8 cellular contexts compared by ENCODE assay signal in the genomic region with DNA sequence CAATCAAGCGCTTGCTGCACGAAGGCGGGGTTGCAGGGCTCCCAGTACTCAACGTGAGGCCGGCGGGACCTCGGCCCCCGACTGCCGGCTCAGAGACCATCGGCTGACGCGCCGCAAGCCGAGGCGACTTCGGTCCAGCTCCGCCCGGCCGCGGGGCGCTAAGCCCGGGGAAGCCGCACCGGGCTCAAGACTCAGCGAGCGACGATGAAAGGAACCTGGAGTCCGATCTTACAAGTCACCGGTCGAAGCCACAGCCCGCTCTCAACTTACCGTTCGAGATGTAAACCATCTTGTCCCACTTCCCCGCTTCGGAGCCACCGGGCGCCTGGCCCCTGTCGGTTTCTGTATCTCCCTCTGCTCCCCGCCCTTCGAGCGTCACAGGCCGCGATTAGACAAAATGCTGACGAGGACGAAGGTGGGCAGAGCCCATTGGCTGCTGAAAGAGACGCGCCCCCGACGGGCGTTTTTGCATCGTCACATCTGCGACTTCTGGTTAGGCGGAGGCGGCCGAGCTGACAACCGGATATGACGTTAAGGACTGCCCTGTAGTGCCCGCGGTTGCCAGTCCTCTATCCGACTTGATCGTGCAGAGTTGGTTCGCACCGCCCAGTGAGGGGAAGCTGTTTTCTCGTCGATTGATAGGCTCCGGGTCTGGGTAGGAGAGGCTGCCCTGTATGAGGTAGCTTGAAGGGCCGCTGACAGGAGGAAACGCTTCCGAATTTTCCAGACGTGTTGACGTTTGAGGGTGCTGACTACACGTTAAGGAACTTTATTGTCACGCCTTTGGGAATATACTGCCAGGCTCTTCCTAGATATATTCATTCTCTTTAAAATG. TPM values are rescaled to one million over a fixed set of nuclear protein-coding genes. Genes with fewer than 3 reads are reported as not detected.
A peak's percentile ranks its signal among the peaks of the same experiment; 100 is the strongest.
DNase-seq lines count a peak whose midpoint lies in the region; ATAC-seq, FAIRE-seq and TF ChIP-seq lines count a peak whose summit lies in the region.

A gene (minus strand): TSS at position 360 of the 835 bp plus-strand sequence.

- peak within 1 kb of the TSS; percentile 93 for H3K4me2 ChIP-seq in OCI-LY3 (ENCODE audit: low read length)

- H3K27ac Mint-ChIP-seq in Calu3 (ENCODE audit: unreplicated experiment): peak within 1 kb of the TSS; percentile 99

- H3K27me3 ChIP-seq in OCI-LY3 (ENCODE audit: low read depth, low read length): no peaks in the 10 kb centered on the region

- H3K4me1 ChIP-seq in OCI-LY3 (ENCODE audit: low read length): peaks cover 18% of the 10 kb centered on the region
- H3K4me1 ChIP-seq in mesodermal cell (ENCODE audit: control insufficient read depth, insufficient read depth, low read length, poor library complexity, severe bottlenecking): no peaks in the 10 kb centered on the region

- peaks cover 48% of the 10 kb centered on the region for H3K79me2 ChIP-seq in OCI-LY3 (ENCODE audit: low read length)

- H4K20me1 ChIP-seq in OCI-LY3 (ENCODE audit: insufficient read depth, low read length): peaks cover 6% of the 10 kb centered on the region; the same call in 1 of the 2 replicates

- WGBS in mesodermal cell (ENCODE audit: insufficient coverage in 2 of 2), 2 experiments: 0 to 1% methylated on average over 66 to 67 of the region's 73 CpGs

- peaks cover 45% of the 10 kb centered on the region for H3K36me3 Mint-ChIP-seq in Calu3 (ENCODE audit: insufficient read depth, unreplicated experiment)

- peak within 1 kb of the TSS; percentile 91 for H3K4me3 Mint-ChIP-seq in Calu3 (ENCODE audit: low read depth, unreplicated experiment)

- peaks cover 31% of the 10 kb centered on the region for H3K4me1 Mint-ChIP-seq in Calu3 (ENCODE audit: low read depth, unreplicated experiment)

- CTCF ChIA-PET in Calu3 (lab: Charles Lee): interaction anchor here (0.6 to 1.8 kb wide), 2 partner anchors 46 to 591 kb away, joined by 3 to 5 read pairs; no protein-coding TSS in a partner anchor

- H3K9ac ChIP-seq in OCI-LY3 (ENCODE audit: low read length): peak within 1 kb of the TSS; percentile 91

- peak within 1 kb of the TSS; percentile 39 for H2AFZ ChIP-seq in OCI-LY3 (ENCODE audit: low read depth, low read length)

- intact Hi-C loops in Calu3 (cut with micrococcal nuclease; ENCODE audit: unreplicated experiment): no loop called here

- TF ChIP-seq CTCF in Calu3 (IDR thresholded peaks at IDR 0.05; ENCODE audit: unreplicated experiment) (no peak), OCI-LY3 (IDR thresholded peaks at IDR 0.05; ENCODE audit: low read depth, low read length) (no peak)

- H3K9me3 ChIP-seq in OCI-LY3 (ENCODE audit: insufficient read depth, low read length): no peaks in the 10 kb centered on the region
- no peaks in the 10 kb centered on the region for H3K9me3 ChIP-seq in mesodermal cell (ENCODE audit: control insufficient read depth, low read length)

- no TSS peak for BruUV-seq in Calu3 (replicated peaks; lab: Mats Ljungman, UMichigan)

- peak; percentile 94 for ATAC-seq in GM21515 (IDR thresholded peaks at IDR 0.05; ENCODE audit: unreplicated experiment)

- H3K27ac ChIP-seq in OCI-LY3 (ENCODE audit: low read length) (peak within 1 kb of the TSS; percentile 79), mesodermal cell (ENCODE audit: low read depth, low read length, severe bottlenecking) (peak within 1 kb of the TSS; percentile 94)

- H3K4me3 ChIP-seq in OCI-LY3 (ENCODE audit: low read length) (peak within 1 kb of the TSS; percentile 92), mesodermal cell (ENCODE audit: extremely low read depth, insufficient read depth, low read length, poor library complexity, severe bottlenecking) (peak within 1 kb of the TSS; percentile 86)

- H3K36me3 ChIP-seq in OCI-LY3 (replicated peaks; ENCODE audit: low read depth, low read length): peaks cover 23% of the 10 kb centered on the region
- peaks cover 19% of the 10 kb centered on the region for H3K36me3 ChIP-seq in mesodermal cell (ENCODE audit: control insufficient read depth, insufficient read depth, low read length)

- peak; percentile 98 for FAIRE-seq in endometrium (lab: Jason Lieb, UNC)

- peaks cover 13% of the 10 kb centered on the region for H3K27me3 Mint-ChIP-seq in Calu3 (ENCODE audit: unreplicated experiment)

- no peaks in the 10 kb centered on the region for H3K9me3 Mint-ChIP-seq in Calu3 (ENCODE audit: low read depth, unreplicated experiment)

- DNase-seq in Calu3: peak; percentile 96
- peak; percentile 55 for DNase-seq in HuH-7 (ENCODE audit: low spot score)
- peak; percentile 95 for DNase-seq in activated CD8-positive, alpha-beta memory T cell treated with anti-CD3 and anti-CD28 coated beads, Interleukin-2, amount 50 U/mL, for 48 hours
- peak; percentile 94 to 95 for DNase-seq in stimulated activated CD8-positive, alpha-beta memory T cell treated with anti-CD3 and anti-CD28 coated beads, Interleukin-15, amount 100 ng/mL, for 4 hours (ENCODE audit: low read depth in 2 of 2)

RNA-seq across cellular contexts. Expression of the gene that starts here (rescaled TPM):
- total RNA-seq in Calu3 (2022): 47.4 and 52.0 TPM in 2 replicates
- 90.8 TPM for polyA plus RNA-seq in mesodermal cell (2013, experiment 1 of 2)
- 83.7 TPM for polyA plus RNA-seq in mesodermal cell (2013, experiment 2 of 2)

Comparison
In these comparisons a context has a peak if more than half of its experiments do, and no peak if none do; other contexts are left out.
1. Peak in every context shown above with its lines: DNase-seq, ATAC-seq, H3K4me3 ChIP-seq and H3K27ac ChIP-seq.